In genomic region chr13:46578590-46578975, GRCh38 we compare ENCODE assay signal across 8 cellular contexts.
A peak's percentile ranks its signal among the peaks of the same experiment; 100 is the strongest.
DNase-seq lines count a peak whose midpoint lies in the region; ATAC-seq and TF ChIP-seq lines count a peak whose summit lies in the region.

No MANE protein-coding gene starts in this region.

- peaks cover 11% of the 10 kb centered on the region for H3K36me3 Mint-ChIP-seq in nephron progenitor cell (ENCODE audit: low read depth)

- no peaks in the 10 kb centered on the region for H3K27me3 Mint-ChIP-seq in nephron progenitor cell (ENCODE audit: low read depth, poor library complexity)

- in situ Hi-C loops in ACHN (cut with HindIII; ENCODE audit: low pct_ligation_motif_present, low pct_unique_long_range_greater_than_20kb, low sequenced_read_pairs), result no loop called here

- peak overlapping the region; percentile 54 for H3K4me3 Mint-ChIP-seq in nephron progenitor cell

- ATAC-seq in GM18505 (IDR thresholded peaks at IDR 0.05; ENCODE audit: unreplicated experiment) (no peak), GM21423 (IDR thresholded peaks at IDR 0.05; ENCODE audit: unreplicated experiment) (peak; percentile 51), HG03571 (IDR thresholded peaks at IDR 0.05; ENCODE audit: unreplicated experiment) (peak; percentile 45), HG03280 (IDR thresholded peaks at IDR 0.05; ENCODE audit: unreplicated experiment) (no peak)

- DNase-seq in nephron progenitor cell (peak; percentile 26), NCI-H526 (lab: John Stamatoyannopoulos, UW) (no peak), OCI-M2 (lab: John Stamatoyannopoulos, UW; ENCODE audit: unreplicated experiment) (no peak), ACHN (no peak)

- TF ChIP-seq CTCF in nephron progenitor cell (IDR thresholded peaks at IDR 0.05), result no peak

- H3K4me1 Mint-ChIP-seq in nephron progenitor cell, result peaks cover 57% of the 10 kb centered on the region

- TF ChIP-seq POLR2A in GM18505 (IDR thresholded peaks at IDR 0.05; ENCODE audit: borderline replicate concordance, extremely low read depth, insufficient read depth, insufficient read length), result peak; percentile 25

- peak overlapping the region; percentile 18 for H3K27ac Mint-ChIP-seq in nephron progenitor cell

- H3K9me3 Mint-ChIP-seq in nephron progenitor cell, result peaks cover 2% of the 10 kb centered on the region

Comparison
In these comparisons a context has a peak if more than half of its experiments do, and no peak if none do; other contexts are left out.
1. ATAC-seq: peak in GM21423 (single experiment) and HG03571 (single experiment); none in GM18505 (single experiment) and HG03280 (single experiment).